Comparison of ENCODE assay signal across 22 cellular contexts in the genomic region with DNA sequence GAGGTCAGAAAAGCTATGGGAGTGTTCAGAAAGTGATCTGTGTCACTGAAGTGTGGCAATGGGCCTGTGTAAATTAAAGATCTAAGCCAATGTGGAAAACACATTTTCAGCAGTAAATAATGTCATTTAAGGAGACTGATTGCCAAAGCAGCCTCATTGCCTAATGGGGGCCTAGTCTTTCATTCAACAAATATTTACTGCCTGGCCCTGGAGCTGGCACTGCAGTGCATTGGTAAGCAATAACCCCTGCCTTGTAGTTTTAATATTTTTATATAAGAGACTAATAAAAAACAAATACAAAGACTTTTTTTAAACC.
DNase-seq lines count a peak whose midpoint lies in the region; ATAC-seq and TF ChIP-seq lines count a peak whose summit lies in the region.
"Had no signal": no experiment of that assay in that cellular context is flagged by ENCODE, and none has a peak within 500 bp of the region (broad histone marks: within the 10 kb centered on the region; RNA-seq: fewer than 3 reads in every experiment).

No MANE protein-coding gene starts in this region.

- no peaks in the 10 kb centered on the region for H3K36me3 ChIP-seq in RWPE2 (ENCODE audit: low read depth)
- no peaks in the 10 kb centered on the region for H3K36me3 ChIP-seq in hepatocyte (replicated peaks; ENCODE audit: insufficient read depth, low read depth)
- H3K36me3 ChIP-seq: heart left ventricle had no signal

- no peaks in the 10 kb centered on the region for H3K27me3 Mint-ChIP-seq in activated T-cell treated with anti-CD3 and anti-CD28 coated beads, Interleukin-2, amount 50 U/mL, for 24 hours
- H3K27me3 Mint-ChIP-seq: activated B cell treated with CpG ODN at 0.5 μM for 24 hours; activated CD8-positive, alpha-beta T cell treated with anti-CD3 and anti-CD28 coated beads for 36 hours; activated naive CD8-positive, alpha-beta T cell; CD4-positive, alpha-beta memory T cell; natural killer cell treated with Interleukin-12 subunit alpha and Interleukin-12 subunit beta and Interleukin-15 and Interleukin-18, amount 100 ng/mL, for 72 hours had no signal

- H3K9me2 ChIP-seq in hepatocyte (replicated peaks; ENCODE audit: insufficient read depth), result no peaks in the 10 kb centered on the region
- H3K9me2 ChIP-seq: SK-N-SH had no signal

- H3K4me3 ChIP-seq in RWPE2 (ENCODE audit: severe bottlenecking) (no peak overlapping the region), hepatocyte (no peak overlapping the region), coronary artery (no peak overlapping the region)
- H3K4me3 ChIP-seq: heart left ventricle had no signal

- H3K79me2 ChIP-seq in hepatocyte, result no peaks in the 10 kb centered on the region

- H2AFZ ChIP-seq in hepatocyte, result no peak overlapping the region

- ATAC-seq in RWPE2 (ENCODE audit: low read depth), result no peak; the same call in 2 of the 3 replicates
- ATAC-seq in HG03159 (IDR thresholded peaks at IDR 0.05; ENCODE audit: unreplicated experiment), result no peak
- ATAC-seq: activated CD8-positive, alpha-beta T cell treated with anti-CD3 and anti-CD28 coated beads for 36 hours; activated T-cell treated with anti-CD3 and anti-CD28 coated beads, Interleukin-2, amount 50 U/mL, for 72 hours; HCT116; heart left ventricle; natural killer cell treated with Interleukin-12 subunit alpha and Interleukin-12 subunit beta and Interleukin-15 and Interleukin-18, amount 100 ng/mL, for 72 hours had no signal

- peaks cover 7% of the 10 kb centered on the region for H3K9me3 Mint-ChIP-seq in activated T-cell treated with anti-CD3 and anti-CD28 coated beads, Interleukin-2, amount 50 U/mL, for 24 hours
- H3K9me3 Mint-ChIP-seq: natural killer cell treated with Interleukin-12 subunit alpha and Interleukin-12 subunit beta and Interleukin-15 and Interleukin-18, amount 100 ng/mL, for 72 hours had no signal

- H3K27me3 ChIP-seq in RWPE2 (ENCODE audit: insufficient read depth, poor library complexity, severe bottlenecking) (no peaks in the 10 kb centered on the region), hepatocyte (no peaks in the 10 kb centered on the region)
- H3K27me3 ChIP-seq: heart left ventricle had no signal

- peaks cover 10% of the 10 kb centered on the region for H3K4me1 ChIP-seq in RWPE2 (ENCODE audit: insufficient read depth, poor library complexity, severe bottlenecking)
- H3K4me1 ChIP-seq in hepatocyte (ENCODE audit: insufficient read depth), result no peaks in the 10 kb centered on the region
- H3K4me1 ChIP-seq: heart left ventricle had no signal

- no peak overlapping the region for H3K4me3 Mint-ChIP-seq in activated T-cell treated with anti-CD3 and anti-CD28 coated beads, Interleukin-2, amount 50 U/mL, for 24 hours
- H3K4me3 Mint-ChIP-seq: activated B cell treated with CpG ODN at 0.5 μM for 24 hours; activated CD8-positive, alpha-beta T cell treated with anti-CD3 and anti-CD28 coated beads for 36 hours; activated naive CD8-positive, alpha-beta T cell; activated T-cell treated with anti-CD3 and anti-CD28 coated beads, Interleukin-2, amount 50 U/mL, for 72 hours; CD4-positive, alpha-beta memory T cell; natural killer cell treated with Interleukin-12 subunit alpha and Interleukin-12 subunit beta and Interleukin-15 and Interleukin-18, amount 100 ng/mL, for 72 hours; T-helper 2 cell treated with Interferon-gamma antibody and Interleukin-4, amounts not matched to agents 5 μg/mL and 100 μg/mL, for 36 hours had no signal

- H3K4me1 Mint-ChIP-seq in activated T-cell treated with anti-CD3 and anti-CD28 coated beads, Interleukin-2, amount 50 U/mL, for 24 hours (ENCODE audit: low read depth), result peaks cover 4% of the 10 kb centered on the region

- no peaks in the 10 kb centered on the region for H3K36me3 Mint-ChIP-seq in activated T-cell treated with anti-CD3 and anti-CD28 coated beads, Interleukin-2, amount 50 U/mL, for 24 hours (ENCODE audit: low read depth)
- H3K36me3 Mint-ChIP-seq: natural killer cell treated with Interleukin-12 subunit alpha and Interleukin-12 subunit beta and Interleukin-15 and Interleukin-18, amount 100 ng/mL, for 72 hours had no signal

- H3K27ac Mint-ChIP-seq in activated T-cell treated with anti-CD3 and anti-CD28 coated beads, Interleukin-2, amount 50 U/mL, for 24 hours, result no peak overlapping the region
- H3K27ac Mint-ChIP-seq: activated B cell treated with CpG ODN at 0.5 μM for 24 hours; activated CD8-positive, alpha-beta T cell treated with anti-CD3 and anti-CD28 coated beads for 36 hours; activated naive CD8-positive, alpha-beta T cell; activated T-cell treated with anti-CD3 and anti-CD28 coated beads, Interleukin-2, amount 50 U/mL, for 72 hours; natural killer cell treated with Interleukin-12 subunit alpha and Interleukin-12 subunit beta and Interleukin-15 and Interleukin-18, amount 100 ng/mL, for 72 hours; T-helper 2 cell treated with Interferon-gamma antibody and Interleukin-4, amounts not matched to agents 5 μg/mL and 100 μg/mL, for 36 hours had no signal

- peak overlapping the region; percentile 31 for H3K27ac ChIP-seq in RWPE2 (ENCODE audit: poor library complexity, severe bottlenecking)
- peak overlapping the region; percentile 19 for H3K27ac ChIP-seq in hepatocyte
- no peak overlapping the region for H3K27ac ChIP-seq in coronary artery
- H3K27ac ChIP-seq: heart left ventricle had no signal

- H3K9me3 ChIP-seq in RWPE2 (ENCODE audit: severe bottlenecking) (peaks cover 2% of the 10 kb centered on the region), hepatocyte (ENCODE audit: low read depth) (no peaks in the 10 kb centered on the region)
- H3K9me3 ChIP-seq: SK-N-SH had no signal

- no peaks in the 10 kb centered on the region for H4K20me1 ChIP-seq in hepatocyte (ENCODE audit: insufficient read depth, poor library complexity, severe bottlenecking)

- TF ChIP-seq CTCF in RWPE2 (IDR thresholded peaks at IDR 0.05; ENCODE audit: poor library complexity, severe bottlenecking) (no peak), hepatocyte (IDR thresholded peaks at IDR 0.05; ENCODE audit: poor library complexity) (no peak), coronary artery (IDR thresholded peaks at IDR 0.05) (no peak)

- DNase-seq in DMS153 (lab: John Stamatoyannopoulos, UW), result peak; percentile 62
- DNase-seq in RWPE2 (ENCODE audit: low spot score), result no peak
- peak; percentile 5 for DNase-seq in hepatocyte (ENCODE audit: low spot score)
- DNase-seq in renal cortical epithelial cell (ENCODE audit: low read depth), result peak; percentile 88
- no peak for DNase-seq in cortex of kidney (lab: John Stamatoyannopoulos, UW)
- DNase-seq in activated T-cell treated with anti-CD3 and anti-CD28 coated beads, Interleukin-2, amount 50 U/mL, for 24 hours, result no peak
- DNase-seq in coronary artery (ENCODE audit: low spot score), result no peak
- DNase-seq: activated B cell treated with CpG ODN at 0.5 μM for 24 hours; activated CD8-positive, alpha-beta T cell treated with anti-CD3 and anti-CD28 coated beads for 36 hours; activated T-cell treated with anti-CD3 and anti-CD28 coated beads, Interleukin-2, amount 50 U/mL, for 72 hours; CD4-positive, alpha-beta memory T cell; dermis blood vessel endothelial cell; heart left ventricle; NCI-H1436; NCI-H2171; SK-N-SH; stimulated activated CD4-positive, alpha-beta T cell treated with anti-CD3 and anti-CD28 coated beads, Interleukin-4, amount 100 ng/mL, for 4 hours had no signal

- no peak overlapping the region for H3K4me2 ChIP-seq in hepatocyte
- H3K4me2 ChIP-seq: SK-N-SH had no signal

Comparison
In these comparisons a context has a peak if more than half of its experiments do, and no peak if none do; other contexts are left out.
1. DNase-seq: peak in DMS153 (single experiment), hepatocyte (single experiment) and renal cortical epithelial cell (single experiment); none in RWPE2 (single experiment), cortex of kidney (single experiment), activated T-cell treated with anti-CD3 and anti-CD28 coated beads, Interleukin-2, amount 50 U/mL, for 24 hours (single experiment) and coronary artery (single experiment).
2. H3K27ac ChIP-seq: peak in RWPE2 (single experiment) and hepatocyte (single experiment); none in coronary artery (0 of 2).